Comparison of ENCODE assay signal across 8 cellular contexts in genomic region chr10:87761892-87762291, GRCh38. TPM values are rescaled to one million over a fixed set of nuclear protein-coding genes. Genes with fewer than 3 reads are reported as not detected.
DNase-seq lines count a peak whose midpoint lies in the region; ATAC-seq, FAIRE-seq and TF ChIP-seq lines count a peak whose summit lies in the region.

No MANE protein-coding gene starts in this region.

- peaks cover 36% of the 10 kb centered on the region for H3K36me3 Mint-ChIP-seq in type B pancreatic cell

- H3K27ac ChIP-seq in foreskin keratinocyte (no peak overlapping the region), Peyer's patch (no peak overlapping the region)

- H3K9me3 ChIP-seq in Peyer's patch, result no peaks in the 10 kb centered on the region

- no peaks in the 10 kb centered on the region for H3K27me3 ChIP-seq in foreskin keratinocyte
- no peaks in the 10 kb centered on the region for H3K27me3 ChIP-seq in Peyer's patch

- H3K27ac Mint-ChIP-seq in type B pancreatic cell, result no peak overlapping the region

- no peaks in the 10 kb centered on the region for H3K27me3 Mint-ChIP-seq in type B pancreatic cell

- peak; percentile 46 for DNase-seq in GM04504 (ENCODE audit: low read depth)
- DNase-seq in T1000 (lab: John Stamatoyannopoulos, UW), result peak; percentile 27
- peak; percentile 63 to 75 for DNase-seq in foreskin keratinocyte
- DNase-seq in D721Med (ENCODE audit: insufficient read length, low spot score), result no peak
- no peak for DNase-seq in NCI-H345 treated with DMSO at 0.1 percent for 48 hours (lab: John Stamatoyannopoulos, UW; ENCODE audit: unreplicated experiment)
- DNase-seq in Peyer's patch, result no peak
- no peak for DNase-seq in type B pancreatic cell (ENCODE audit: extremely low spot score, unreplicated experiment)

- H3K4me3 ChIP-seq in Peyer's patch, result no peak overlapping the region

- FAIRE-seq in D721Med (lab: Jason Lieb, UNC), result no peak

- ATAC-seq in HG02623 (IDR thresholded peaks at IDR 0.05; ENCODE audit: unreplicated experiment) (peak; percentile 58), foreskin keratinocyte (peak; percentile 96)

- no peak for TF ChIP-seq CTCF in foreskin keratinocyte (conservative IDR thresholded peaks at IDR 0.05)
- no peak for TF ChIP-seq CTCF in D721Med (IDR thresholded peaks at IDR 0.05; ENCODE audit: insufficient read depth, missing control alignments)
- TF ChIP-seq CTCF in Peyer's patch (IDR thresholded peaks at IDR 0.05), result no peak
- no peak for TF ChIP-seq CTCF in type B pancreatic cell (conservative IDR thresholded peaks at IDR 0.05)

- H3K4me1 ChIP-seq in foreskin keratinocyte (no peaks in the 10 kb centered on the region), Peyer's patch (no peaks in the 10 kb centered on the region)

- H3K9me3 Mint-ChIP-seq in type B pancreatic cell, result no peaks in the 10 kb centered on the region

- H3K4me3 Mint-ChIP-seq in type B pancreatic cell, result no peak overlapping the region

- H3K4me1 Mint-ChIP-seq in type B pancreatic cell (ENCODE audit: unreplicated experiment), result peaks cover 4% of the 10 kb centered on the region

- no peak for TF ChIP-seq POLR2A in Peyer's patch (IDR thresholded peaks at IDR 0.05)

- peaks cover 0 to 46% (median 0%) of the 10 kb centered on the region in 3 donors for H3K36me3 ChIP-seq in Peyer's patch

RNA-seq across cellular contexts. Expression of gene ATAD1, which starts 56.1 kb away (rescaled TPM):
- 29.1 and 30.2 TPM in 2 replicates for total RNA-seq in foreskin keratinocyte
- 11.1 and 13.1 TPM in 2 replicates for polyA plus RNA-seq in foreskin keratinocyte
- 10 to 100 TPM; 27.2 to 36.3 (median 32.2) TPM for total RNA-seq in Peyer's patch
- total RNA-seq in type B pancreatic cell (ENCODE audit: low replicate concordance), result 50.1 and 51.5 TPM in 2 replicates

Comparison
In these comparisons a context has a peak if more than half of its experiments do, and no peak if none do; other contexts are left out.
1. DNase-seq: peak in GM04504 (single experiment), T1000 (single experiment) and foreskin keratinocyte (2 of 2); none in D721Med (single experiment), NCI-H345 treated with DMSO at 0.1 percent for 48 hours (single experiment), Peyer's patch (0 of 3) and type B pancreatic cell (single experiment).